Comparison of ENCODE assay signal across 11 cellular contexts in the genomic region with DNA sequence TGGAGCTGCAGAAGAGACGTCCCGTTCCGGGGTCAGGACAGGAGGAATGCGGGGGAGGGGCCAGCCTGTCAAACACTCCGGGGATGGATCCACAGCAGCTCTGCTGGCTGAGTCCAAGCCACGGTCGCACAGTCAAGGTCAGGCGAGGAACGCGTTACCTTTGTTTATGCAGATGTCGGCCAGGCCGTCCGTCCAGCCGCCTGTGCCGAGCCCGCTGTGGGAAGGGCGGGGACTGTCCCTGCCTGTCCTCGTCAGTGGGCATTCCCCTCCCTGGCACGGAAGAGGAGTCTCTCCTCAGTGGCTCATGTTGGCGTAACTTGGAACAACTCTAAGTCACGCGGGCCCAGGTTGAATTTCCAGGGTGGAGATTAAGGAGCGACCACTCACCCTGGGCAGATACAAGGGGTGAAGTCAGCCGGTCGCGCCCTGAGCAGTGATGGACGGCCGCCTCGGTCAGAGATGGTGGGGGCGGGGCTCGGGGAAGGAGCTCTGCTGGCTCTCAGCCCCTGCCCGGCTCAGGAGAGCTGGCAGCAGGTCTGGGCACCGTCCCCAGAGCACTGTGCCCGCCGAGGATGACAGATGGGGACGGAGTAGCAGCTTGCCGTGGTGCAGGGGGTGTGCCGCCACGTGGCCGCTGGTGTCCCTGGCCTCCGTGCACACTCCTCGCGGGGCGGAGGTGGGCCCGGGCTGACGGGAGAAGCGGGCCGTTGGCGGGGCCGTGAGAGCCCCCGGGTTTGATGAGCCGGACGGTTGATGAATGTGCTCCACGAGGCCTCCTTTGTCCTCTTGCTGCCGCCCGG. TPM values are rescaled to one million over a fixed set of nuclear protein-coding genes. Genes with fewer than 3 reads are reported as not detected.
DNase-seq lines count a peak whose midpoint lies in the region; ATAC-seq, FAIRE-seq and TF ChIP-seq lines count a peak whose summit lies in the region.
"Had no signal": no experiment of that assay in that cellular context is flagged by ENCODE, and none has a peak within 500 bp of the region (broad histone marks: within the 10 kb centered on the region; RNA-seq: fewer than 3 reads in every experiment).

No MANE protein-coding gene starts in this region.

- H3K4me3 ChIP-seq in A549, result no peak overlapping the region
- H3K4me3 ChIP-seq in mucosa of rectum (ENCODE audit: low read length in 2 of 2), result no peak overlapping the region
- H3K4me3 ChIP-seq: GM12878 had no signal

- no peak for TF ChIP-seq POLR2A in A549 (IDR thresholded peaks at IDR 0.05; ENCODE audit: low read length)

- TF ChIP-seq CTCF in A549 (IDR thresholded peaks at IDR 0.05), result no peak
- TF ChIP-seq CTCF in osteocyte (IDR thresholded peaks at IDR 0.05), result no peak

- no peak for TF ChIP-seq EP300 in A549 (IDR thresholded peaks at IDR 0.05)

- no peaks in the 10 kb centered on the region for H3K36me3 Mint-ChIP-seq in immature natural killer cell
- H3K36me3 Mint-ChIP-seq in osteocyte (ENCODE audit: unreplicated experiment), result no peaks in the 10 kb centered on the region

- FAIRE-seq in A549 (lab: Jason Lieb, UNC), result no peak
- FAIRE-seq: GM12878, small intestine had no signal

- DNase-seq in A549 (ENCODE audit: low read depth in 1 of 2, low spot score in 1 of 2), result no peak
- DNase-seq in NCI-H524 (lab: John Stamatoyannopoulos, UW), result peak; percentile 90 to 93
- DNase-seq in UCSD-AML1 (lab: John Stamatoyannopoulos, UW; ENCODE audit: unreplicated experiment), result no peak
- DNase-seq in immature natural killer cell, result no peak
- no peak for DNase-seq in osteocyte (ENCODE audit: extremely low spot score, unreplicated experiment)
- DNase-seq: small intestine had no signal

- H3K9ac ChIP-seq in mucosa of rectum (ENCODE audit: low read depth in 1 of 2, low read length in 2 of 2), result no peak overlapping the region

- H3K4me1 Mint-ChIP-seq in immature natural killer cell (no peaks in the 10 kb centered on the region), osteocyte (ENCODE audit: unreplicated experiment) (peaks cover 12% of the 10 kb centered on the region)

- H3K4me2 ChIP-seq in A549, result peak overlapping the region; percentile 17; the same call in 1 of the 3 replicates

- WGBS in A549 (ENCODE audit: missing lambda C conversion rate), result 85% methylated on average over 37 of the region's 56 CpGs

- POLR2A ChIA-PET in A549 (lab: Yijun Ruan, JAX), result no interaction called here

- H3K9me3 Mint-ChIP-seq in immature natural killer cell (no peaks in the 10 kb centered on the region), osteocyte (ENCODE audit: unreplicated experiment) (no peaks in the 10 kb centered on the region)

- no peaks in the 10 kb centered on the region for H3K36me3 ChIP-seq in mucosa of rectum (ENCODE audit: control insufficient read depth in 2 of 2, insufficient read depth in 2 of 2, low read length in 2 of 2)

- H3K27ac ChIP-seq in A549 (no peak overlapping the region), mucosa of rectum (ENCODE audit: low read depth in 2 of 2, low read length in 2 of 2) (peak overlapping the region; percentile 15 to 52)

- H3K27me3 Mint-ChIP-seq in immature natural killer cell (ENCODE audit: low read depth in 3 of 3), result peaks cover 2 to 6% (median 4%) of the 10 kb centered on the region in 3 donors
- H3K27me3 Mint-ChIP-seq in osteocyte (ENCODE audit: unreplicated experiment), result no peaks in the 10 kb centered on the region

- TF ChIP-seq RAD21 in A549 (conservative IDR thresholded peaks at IDR 0.05 in 1 of 2, IDR thresholded peaks at IDR 0.05 in 1 of 2), result no peak

- H3K27ac Mint-ChIP-seq in immature natural killer cell, result no peak overlapping the region
- no peak overlapping the region for H3K27ac Mint-ChIP-seq in osteocyte (ENCODE audit: unreplicated experiment)

- H3K4me1 ChIP-seq in A549 (peaks cover 41% of the 10 kb centered on the region), mucosa of rectum (ENCODE audit: control insufficient read depth in 2 of 2, insufficient read depth in 2 of 2, low read length in 2 of 2) (peaks cover 2 to 11% of the 10 kb centered on the region in 2 donors)

- no peaks in the 10 kb centered on the region for H3K9me3 ChIP-seq in A549
- H3K9me3 ChIP-seq in mucosa of rectum (ENCODE audit: control insufficient read depth in 2 of 2, low read length in 2 of 2), result no peaks in the 10 kb centered on the region

- peaks cover 8 to 34% of the 10 kb centered on the region in 2 donors for H3K27me3 ChIP-seq in mucosa of rectum (ENCODE audit: control insufficient read depth in 2 of 2, insufficient read depth in 2 of 2, low read length in 2 of 2)

- ATAC-seq in A549 (no peak; a peak in 1 of 6 replicates), esophagus mucosa (peak; percentile 31), HG03457 (IDR thresholded peaks at IDR 0.05; ENCODE audit: unreplicated experiment) (no peak)
- ATAC-seq: GM12878 had no signal

- CTCF ChIA-PET in A549 (lab: Yijun Ruan, JAX), result interaction anchor here (0.9 to 1.9 kb wide), 6 partner anchors 11 to 54 kb away, joined by 3 to 6 read pairs (median 4); no protein-coding TSS in a partner anchor

- H3K4me3 Mint-ChIP-seq in immature natural killer cell, result no peak overlapping the region
- H3K4me3 Mint-ChIP-seq in osteocyte (ENCODE audit: unreplicated experiment), result no peak overlapping the region

TF ChIP-seq in A549, 52 proteins besides CTCF, POLR2A, EP300 and RAD21:
- no peak for TF ChIP-seq MAZ (IDR thresholded peaks at IDR 0.05; ENCODE audit: borderline replicate concordance, low read depth, low read length)
- no peak for TF ChIP-seq ZSCAN20 (CRISPR knock-in tag; IDR thresholded peaks at IDR 0.05)
- TF ChIP-seq, protein P1, sequence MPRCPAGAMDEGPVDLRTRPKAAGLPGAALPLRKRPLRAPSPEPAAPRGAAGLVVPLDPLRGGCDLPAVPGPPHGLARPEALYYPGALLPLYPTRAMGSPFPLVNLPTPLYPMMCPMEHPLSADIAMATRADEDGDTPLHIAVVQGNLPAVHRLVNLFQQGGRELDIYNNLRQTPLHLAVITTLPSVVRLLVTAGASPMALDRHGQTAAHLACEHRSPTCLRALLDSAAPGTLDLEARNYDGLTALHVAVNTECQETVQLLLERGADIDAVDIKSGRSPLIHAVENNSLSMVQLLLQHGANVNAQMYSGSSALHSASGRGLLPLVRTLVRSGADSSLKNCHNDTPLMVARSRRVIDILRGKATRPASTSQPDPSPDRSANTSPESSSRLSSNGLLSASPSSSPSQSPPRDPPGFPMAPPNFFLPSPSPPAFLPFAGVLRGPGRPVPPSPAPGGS (IDR thresholded peaks at IDR 0.05), result no peak
- TF ChIP-seq MAFK (IDR thresholded peaks at IDR 0.05; ENCODE audit: partially characterized antibody), result no peak

RNA-seq across cellular contexts. Expression of a gene that starts 7.3 kb away (rescaled TPM):
- polyA plus RNA-seq in A549 (2011; rRNA removed) (7.2 and 8.6 TPM in 2 replicates), A549 (2017; fragmentation: RNase III; extraction: RNeasy Plus Mini Kit Qiagen cat#74134 plus additional on column Dnase treatment) (11.7 to 15.8 TPM (median 14.1 TPM) in 3 replicates), immature natural killer cell (under 1 TPM in 1 of 3 donors, not detected in 2; 0.22 TPM)
- 11.7 and 18.5 TPM in 2 replicates for polyA plus RNA-seq in A549 (2012; cell fraction: cytosol; rRNA removed)
- 41.3 and 56.9 TPM in 2 replicates for polyA plus RNA-seq in A549 (2012; cell fraction: nucleus; rRNA removed)
- polyA minus RNA-seq in A549 (2011; rRNA and poly(A)+ RNA removed), result 14.1 and 17.6 TPM in 2 replicates
- total RNA-seq in esophagus mucosa (1.1 TPM), osteocyte (21.2 and 21.3 TPM in 2 replicates)
- total RNA-seq: HT1080 had no signal

Comparison
In these comparisons a context has a peak if more than half of its experiments do, and no peak if none do; other contexts are left out.
1. DNase-seq: peak in NCI-H524 (2 of 2); none in A549 (0 of 2), UCSD-AML1 (single experiment), immature natural killer cell (0 of 3) and osteocyte (single experiment).
2. H3K27ac ChIP-seq: peak in mucosa of rectum (2 of 2); none in A549 (0 of 2).
3. RNA of a gene that starts 7.3 kb away (total RNA-seq): 21.2 to 21.3 TPM in osteocyte; 1.1 TPM in esophagus mucosa (single experiment); every median in the first group is over 10 times any median in the second.